In genomic region chr1:100322436-100323211, GRCh38 we compare ENCODE assay signal across 12 cellular contexts. TPM values are rescaled to one million over a fixed set of nuclear protein-coding genes. Genes with fewer than 3 reads are reported as not detected.
DNase-seq lines count a peak whose midpoint lies in the region; ATAC-seq and TF ChIP-seq lines count a peak whose summit lies in the region.
"Had no signal": no experiment of that assay in that cellular context is flagged by ENCODE, and none has a peak within 500 bp of the region (broad histone marks: within the 10 kb centered on the region; RNA-seq: fewer than 3 reads in every experiment).

No MANE protein-coding gene starts in this region.

- peak; percentile 65 for ATAC-seq in GM19467 (IDR thresholded peaks at IDR 0.05; ENCODE audit: unreplicated experiment)
- no peak for ATAC-seq in HG02571 (IDR thresholded peaks at IDR 0.05; ENCODE audit: unreplicated experiment)

- 82 to 86% methylated on average over 1 of the region's 1 CpG for WGBS in esophagus squamous epithelium, 2 donors

- peak; percentile 63 for DNase-seq in AG09309 (ENCODE audit: low read depth)
- DNase-seq in iris pigment epithelial cell (ENCODE audit: low read depth) = peak; percentile 63
- DNase-seq in NCI-H446 (lab: John Stamatoyannopoulos, UW) = no peak
- no peak for DNase-seq in esophagus squamous epithelium (lab: John Stamatoyannopoulos, UW)
- DNase-seq in stimulated activated CD4-positive, alpha-beta T cell treated with anti-CD3 and anti-CD28 coated beads, Interleukin-2, amount 100 ng/mL, for 24 hours = no peak
- DNase-seq: activated T-cell treated with anti-CD3 and anti-CD28 coated beads, Interleukin-2, amount 50 U/mL, for 48 hours; DMS153 had no signal

- H3K27me3 ChIP-seq in OCI-LY3 (ENCODE audit: low read depth, low read length) (no peaks in the 10 kb centered on the region), esophagus squamous epithelium (no peaks in the 10 kb centered on the region)

- no peaks in the 10 kb centered on the region for H3K9me3 ChIP-seq in OCI-LY3 (ENCODE audit: insufficient read depth, low read length)
- H3K9me3 ChIP-seq in esophagus squamous epithelium = peaks cover 0 to 17% (median 11%) of the 10 kb centered on the region in 3 donors

- TF ChIP-seq CTCF in AG09309 (IDR thresholded peaks at IDR 0.05; ENCODE audit: control insufficient read depth, insufficient read depth, low read depth, low read length, missing control alignments) (no peak), OCI-LY3 (IDR thresholded peaks at IDR 0.05; ENCODE audit: low read depth, low read length) (no peak), esophagus squamous epithelium (IDR thresholded peaks at IDR 0.05) (no peak)

- peaks cover 22% of the 10 kb centered on the region for H3K4me1 ChIP-seq in OCI-LY3 (ENCODE audit: low read length)
- H3K4me1 ChIP-seq in esophagus squamous epithelium = no peaks in the 10 kb centered on the region

- H3K36me3 ChIP-seq in OCI-LY3 (replicated peaks; ENCODE audit: low read depth, low read length) (no peaks in the 10 kb centered on the region), esophagus squamous epithelium (no peaks in the 10 kb centered on the region)

- no peak overlapping the region for H3K9ac ChIP-seq in OCI-LY3 (ENCODE audit: low read length)
- H3K9ac ChIP-seq: KMS-11 had no signal

- no peaks in the 10 kb centered on the region for H3K79me2 ChIP-seq in OCI-LY3 (ENCODE audit: low read length)

- intact Hi-C loops in esophagus squamous epithelium (cut with DNase I) = no loop called here

- H3K4me3 ChIP-seq in AG09309 (ENCODE audit: control insufficient read depth, low read depth, low read length) (no peak overlapping the region), OCI-LY3 (ENCODE audit: low read length) (no peak overlapping the region), esophagus squamous epithelium (no peak overlapping the region)

- peak overlapping the region; percentile 10; the same call in 1 of the 2 replicates for H3K4me2 ChIP-seq in OCI-LY3 (ENCODE audit: low read length)
- H3K4me2 ChIP-seq: KMS-11 had no signal

- H4K20me1 ChIP-seq in OCI-LY3 (ENCODE audit: insufficient read depth, low read length) = no peaks in the 10 kb centered on the region

- no peak for TF ChIP-seq POLR2A in esophagus squamous epithelium (IDR thresholded peaks at IDR 0.05)

- H3K27ac ChIP-seq in OCI-LY3 (ENCODE audit: low read length) (no peak overlapping the region), esophagus squamous epithelium (peak overlapping the region in 2 of 4 donors; percentile 13 to 27)
- H3K27ac ChIP-seq: KMS-11, RWPE1 had no signal

- H2AFZ ChIP-seq in OCI-LY3 (ENCODE audit: low read depth, low read length) = no peak overlapping the region

RNA-seq across cellular contexts. Expression of gene CDC14A, which starts 29.7 kb away (rescaled TPM):
- 1 to 10 TPM; 3.0 to 8.6 (median 4.3) TPM for total RNA-seq in esophagus squamous epithelium

RNA-seq across cellular contexts. Expression of gene RTCA, which starts 56.6 kb away (rescaled TPM):
- total RNA-seq in esophagus squamous epithelium = 10 to 100 TPM; 20.6 to 36.0 (median 23.7) TPM

Comparison
In these comparisons a context has a peak if more than half of its experiments do, and no peak if none do; other contexts are left out.
1. DNase-seq: peak in AG09309 (single experiment) and iris pigment epithelial cell (single experiment); none in NCI-H446 (0 of 2), esophagus squamous epithelium (single experiment) and stimulated activated CD4-positive, alpha-beta T cell treated with anti-CD3 and anti-CD28 coated beads, Interleukin-2, amount 100 ng/mL, for 24 hours (0 of 2).